ENCODE assay signal across 4 cellular contexts in the genomic region with DNA sequence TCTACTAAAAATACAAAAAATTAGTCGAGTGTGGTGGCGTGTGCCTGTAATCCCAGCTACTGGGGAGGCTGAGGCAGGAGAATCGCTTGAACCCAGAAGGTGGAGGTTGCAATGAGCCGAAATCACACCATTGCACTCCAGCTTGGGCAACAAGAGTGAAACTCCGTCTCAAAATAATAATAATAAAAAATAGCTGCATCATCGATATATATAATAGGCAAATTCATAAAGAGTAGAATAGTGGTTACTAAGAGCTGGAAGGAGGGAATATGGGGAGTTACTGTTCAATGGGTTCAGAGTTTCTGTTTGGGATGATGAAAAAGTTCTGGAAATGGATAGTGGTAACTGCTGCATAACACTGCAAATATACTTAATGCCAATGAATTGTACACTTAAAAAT. TPM values are rescaled to one million over a fixed set of nuclear protein-coding genes. Genes with fewer than 3 reads are reported as not detected.
DNase-seq lines count a peak whose midpoint lies in the region; ATAC-seq, FAIRE-seq and TF ChIP-seq lines count a peak whose summit lies in the region.
"Not testable (repeated sequence)": the region's sequence is repeated elsewhere in the genome, so short reads cannot be mapped to it uniquely, and the experiment has no call there.

No MANE protein-coding gene starts in this region.

- H3K79me2 ChIP-seq in K562 (ENCODE audit: control insufficient read depth, insufficient read depth, low read length): peaks cover 14% of the 10 kb centered on the region; the same call in 2 of the 3 replicates

- ATAC-seq in A549; CD4-positive, alpha-beta T cell (ENCODE audit: poor library complexity); K562; central memory CD8-positive, alpha-beta T cell (replicated peaks; ENCODE audit: extremely low read depth, poor library complexity, severe bottlenecking): not testable (repeated sequence)

- H3K27me3 ChIP-seq in CD4-positive, alpha-beta T cell (ENCODE audit: control insufficient read depth, insufficient read depth, low read length); K562 (ENCODE audit: control insufficient read depth in 2 of 2, insufficient read depth in 2 of 2, low read length in 2 of 2): not testable (repeated sequence)

- H2AFZ ChIP-seq in K562 (ENCODE audit: low read depth, low read length): not testable (repeated sequence)

- WGBS in A549 (ENCODE audit: missing lambda C conversion rate): 95% methylated on average over 6 of the region's 6 CpGs
- 96% methylated on average over 6 of the region's 6 CpGs for WGBS in K562 (ENCODE audit: insufficient coverage, low coverage, missing lambda C conversion rate)

- not testable (repeated sequence) for H3K4me3 ChIP-seq in A549, K562

- TF ChIP-seq POLR2A in A549 (IDR thresholded peaks at IDR 0.05; ENCODE audit: low read length); K562 (conservative IDR thresholded peaks at IDR 0.05): not testable (repeated sequence)

- not testable (repeated sequence) for H3K27ac ChIP-seq in A549; CD4-positive, alpha-beta T cell (ENCODE audit: low read depth, low read length); K562 (ENCODE audit: extremely low read depth, low read depth, low read length)

- H4K20me1 ChIP-seq in K562 (replicated peaks; ENCODE audit: control insufficient read depth, insufficient read depth, low read length): not testable (repeated sequence)

- not testable (repeated sequence) for H3K9me3 Mint-ChIP-seq in CD4-positive, alpha-beta T cell; central memory CD8-positive, alpha-beta T cell

- not testable (repeated sequence) for TF ChIP-seq CTCF in A549 (IDR thresholded peaks at IDR 0.05); CD4-positive, alpha-beta T cell (IDR thresholded peaks at IDR 0.05); K562 (IDR thresholded peaks at IDR 0.05 in 2 of 3, conservative IDR thresholded peaks at IDR 0.05 in 1 of 3; ENCODE audit: insufficient read depth in 2 of 3, low read depth in 1 of 3, low read length in 3 of 3)

- H3K9me3 ChIP-seq in A549; CD4-positive, alpha-beta T cell (ENCODE audit: control insufficient read depth, low read length); K562 (replicated peaks; ENCODE audit: control insufficient read depth, insufficient read depth, low read depth, low read length): not testable (repeated sequence)

- FAIRE-seq in A549 (lab: Jason Lieb, UNC); K562 (lab: Jason Lieb, UNC): not testable (repeated sequence)

- peak overlapping the region; percentile 44 for H3K27ac Mint-ChIP-seq in CD4-positive, alpha-beta T cell
- H3K27ac Mint-ChIP-seq in central memory CD8-positive, alpha-beta T cell (ENCODE audit: low read depth): peak overlapping the region; percentile 6

- CTCF ChIA-PET in A549 (lab: Yijun Ruan, JAX); CD4-positive, alpha-beta T cell (lab: Charles Lee); K562 (lab: Yijun Ruan, JAX; ENCODE audit: low intra/inter-chr PET ratio): not testable (repeated sequence)

- BruUV-seq in K562 (replicated peaks; lab: Mats Ljungman, UMichigan): not testable (repeated sequence)

- H3K36me3 Mint-ChIP-seq in CD4-positive, alpha-beta T cell (ENCODE audit: low read depth): peaks cover 78% of the 10 kb centered on the region
- H3K36me3 Mint-ChIP-seq in central memory CD8-positive, alpha-beta T cell (ENCODE audit: insufficient read depth): peaks cover 56% of the 10 kb centered on the region

- in situ Hi-C loops in K562 (cut with MboI): not testable (repeated sequence)

- not testable (repeated sequence) for TF ChIP-seq EP300 in A549 (IDR thresholded peaks at IDR 0.05); K562 (IDR thresholded peaks at IDR 0.05; ENCODE audit: low read length)

- peaks cover 51% of the 10 kb centered on the region for H3K4me1 Mint-ChIP-seq in CD4-positive, alpha-beta T cell (ENCODE audit: low read depth)
- peaks cover 28% of the 10 kb centered on the region for H3K4me1 Mint-ChIP-seq in central memory CD8-positive, alpha-beta T cell

- not testable (repeated sequence) for H3K4me1 ChIP-seq in A549; K562 (replicated peaks in 1 of 2; ENCODE audit: control insufficient read depth in 2 of 2, insufficient read depth in 2 of 2, low read length in 2 of 2)

- H3K4me3 Mint-ChIP-seq in CD4-positive, alpha-beta T cell; central memory CD8-positive, alpha-beta T cell: not testable (repeated sequence)

- POLR2A ChIA-PET in A549 (lab: Yijun Ruan, JAX): not testable (repeated sequence)
- POLR2A ChIA-PET in CD4-positive, alpha-beta T cell (lab: Charles Lee): interaction anchor here (1.1 to 1.4 kb wide), 2 partner anchors 21 to 77 kb away, joined by 3 to 4 read pairs; a partner anchor contains a TSS
- POLR2A ChIA-PET in K562 (lab: Yijun Ruan, JAX): interaction anchor here (0.9 kb wide), 1 partner anchor 21 kb away, joined by 4 read pairs; a partner anchor contains a TSS

- not testable (repeated sequence) for H3K9me1 ChIP-seq in K562 (ENCODE audit: control insufficient read depth, insufficient read depth, low read length)

- not testable (repeated sequence) for H3K4me2 ChIP-seq in A549; K562 (ENCODE audit: insufficient read depth, low read length)

- not testable (repeated sequence) for DNase-seq in A549 (ENCODE audit: low read depth in 1 of 2, low spot score in 1 of 2); CD4-positive, alpha-beta T cell; K562 (ENCODE audit: extremely low read depth in 1 of 4, low spot score in 3 of 4); central memory CD8-positive, alpha-beta T cell (ENCODE audit: low spot score in 2 of 2)

- peaks cover 41% of the 10 kb centered on the region; the same call in 2 of the 3 replicates for H3K36me3 ChIP-seq in K562 (ENCODE audit: control insufficient read depth, insufficient read depth, low read length)

- intact Hi-C loops in CD4-positive, alpha-beta T cell (cut with DNase I, micrococcal nuclease); K562 (cut with micrococcal nuclease): not testable (repeated sequence)

- H3K9ac ChIP-seq in K562 (ENCODE audit: insufficient read depth in 1 of 2, low read depth in 2 of 2, low read length in 2 of 2): not testable (repeated sequence)

- not testable (repeated sequence) for TF ChIP-seq RAD21 in A549 (conservative IDR thresholded peaks at IDR 0.05 in 1 of 2, IDR thresholded peaks at IDR 0.05 in 1 of 2); K562 (CRISPR knock-in tag; conservative IDR thresholded peaks at IDR 0.05 in 1 of 2, IDR thresholded peaks at IDR 0.05 in 1 of 2)

- not testable (repeated sequence) for H3K27me3 Mint-ChIP-seq in CD4-positive, alpha-beta T cell; central memory CD8-positive, alpha-beta T cell

TF ChIP-seq in A549, 52 proteins besides CTCF, POLR2A, EP300 and RAD21:
- peak; percentile 63 for TF ChIP-seq MAFK (IDR thresholded peaks at IDR 0.05; ENCODE audit: partially characterized antibody)

TF ChIP-seq in K562, 482 proteins besides CTCF, POLR2A, EP300 and RAD21:
- TF ChIP-seq ZNF316 (IDR thresholded peaks at IDR 0.05): peak; percentile 85
- TF ChIP-seq MAFG (tag; conservative IDR thresholded peaks at IDR 0.05): peak; percentile 45; the same call in 1 of the 2 replicates
- peak; percentile 67; the same call in 1 of the 2 replicates for TF ChIP-seq C11orf30 (IDR thresholded peaks at IDR 0.05; ENCODE audit: low read depth)

RNA-seq across cellular contexts. Expression of a gene that starts 20.6 kb away (rescaled TPM):
- polyA plus RNA-seq in A549 (2011; rRNA removed): 57.9 and 70.9 TPM in 2 replicates
- 14.2 and 14.3 TPM in 2 replicates for polyA plus RNA-seq in A549 (2012; cell fraction: cytosol; rRNA removed)
- 10.0 and 15.0 TPM in 2 replicates for polyA plus RNA-seq in A549 (2012; cell fraction: nucleus; rRNA removed)
- 33.5 to 35.3 TPM (median 34.6 TPM) in 3 replicates for polyA plus RNA-seq in A549 (2017; fragmentation: RNase III; extraction: RNeasy Plus Mini Kit Qiagen cat#74134 plus additional on column Dnase treatment)
- polyA minus RNA-seq in A549 (2011; rRNA and poly(A)+ RNA removed): 22.6 and 23.8 TPM in 2 replicates
- 10 to 100 TPM; 47.7 to 50.3 TPM for total RNA-seq in CD4-positive, alpha-beta T cell
- total RNA-seq in K562 (2011; cell fraction: chromatin; rRNA removed; ENCODE audit: low replicate concordance): 40.4 and 120 TPM in 2 replicates
- total RNA-seq in K562 (2011; cell fraction: nucleolus; rRNA removed): 17.2 and 19.1 TPM in 2 replicates
- total RNA-seq in K562 (2011; cell fraction: nucleoplasm; rRNA removed): 40.8 and 59.5 TPM in 2 replicates
- total RNA-seq in K562 (2014; rRNA removed): 35.3 and 43.5 TPM in 2 replicates
- 51.6 and 57.3 TPM in 2 replicates for total RNA-seq in K562 (2014; rRNA removed; fragmentation: Illumina TruSeq; extraction: Trizol)
- 50.3 and 59.2 TPM in 2 replicates for total RNA-seq in K562 (2015; rRNA removed; fragmentation: Illumina TruSeq; extraction: Trizol)
- 43.6 and 50.1 TPM in 2 replicates for total RNA-seq in K562 (2021)
- polyA plus RNA-seq in K562 (2011; rRNA removed): 31.1 and 41.9 TPM in 2 replicates
- 10.5 and 16.0 TPM in 2 replicates for polyA plus RNA-seq in K562 (2011; cell fraction: cytosol; rRNA removed)
- 16.6 and 21.7 TPM in 2 replicates for polyA plus RNA-seq in K562 (2011; cell fraction: nucleus; rRNA removed)
- polyA plus RNA-seq in K562 (2012): 32.9 and 35.6 TPM in 2 replicates
- polyA plus RNA-seq in K562 (2014; fragmentation: Illumina TruSeq; extraction: Trizol): 45.0 and 48.2 TPM in 2 replicates
- polyA plus RNA-seq in K562 (2014; fragmentation: Nextera tagmentation; extraction: Ambion mirVana): 10 to 100 TPM; 13.2 to 15.7 TPM
- polyA plus RNA-seq in K562 (2014; rRNA removed): 35.2 and 35.6 TPM in 2 replicates
- polyA minus RNA-seq in K562 (2011; rRNA and poly(A)+ RNA removed): 51.3 and 56.4 TPM in 2 replicates
- 22.6 and 27.6 TPM in 2 replicates for polyA minus RNA-seq in K562 (2011; cell fraction: cytosol; rRNA and poly(A)+ RNA removed)
- polyA minus RNA-seq in K562 (2011; cell fraction: nucleus; rRNA and poly(A)+ RNA removed): 23.6 and 43.3 TPM in 2 replicates
